Comparison of ENCODE assay signal across 16 cellular contexts in the genomic region with DNA sequence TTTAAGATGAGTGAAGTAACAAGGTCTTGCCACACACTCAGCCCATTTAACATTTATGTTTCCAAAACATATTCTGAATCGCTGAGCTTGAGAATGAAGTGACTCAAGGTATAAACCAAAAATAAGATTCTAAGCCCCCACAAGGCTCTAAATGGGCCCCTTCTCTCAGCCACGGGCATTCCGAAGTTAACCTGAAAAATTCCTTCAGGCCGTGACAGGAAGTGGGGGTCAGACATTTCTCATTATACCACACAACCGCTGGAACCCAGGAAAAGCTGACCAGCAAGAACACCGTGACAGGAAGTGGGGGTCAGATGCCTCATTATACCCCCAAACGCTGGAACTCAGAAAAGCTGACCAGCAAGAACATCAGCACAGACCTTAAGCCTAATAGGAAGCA.
DNase-seq lines count a peak whose midpoint lies in the region; ATAC-seq and TF ChIP-seq lines count a peak whose summit lies in the region.
"Had no signal": no experiment of that assay in that cellular context is flagged by ENCODE, and none has a peak within 500 bp of the region (broad histone marks: within the 10 kb centered on the region; RNA-seq: fewer than 3 reads in every experiment).

No MANE protein-coding gene starts in this region.

- CTCF ChIA-PET in MCF 10A (lab: Yijun Ruan, JAX), result interaction anchor here (0.6 to 1.5 kb wide), 2 partner anchors 21 to 196 kb away, joined by 3 read pairs; no protein-coding TSS in a partner anchor

- H3K36me3 ChIP-seq in heart right ventricle, result no peaks in the 10 kb centered on the region

- H3K27me3 Mint-ChIP-seq in MCF 10A (ENCODE audit: insufficient read depth, unreplicated experiment), result no peaks in the 10 kb centered on the region

- no TSS peak for BruUV-seq in MCF 10A (replicated peaks; lab: Mats Ljungman, UMichigan)

- H3K27ac Mint-ChIP-seq in MCF 10A (ENCODE audit: low read depth, unreplicated experiment), result no peak overlapping the region
- H3K27ac Mint-ChIP-seq: CD8-positive, alpha-beta T cell; IgD-negative memory B cell had no signal

- H3K27me3 ChIP-seq in heart right ventricle, result peaks cover 0 to 4% (median 0%) of the 10 kb centered on the region in 7 donors

- H3K4me1 Mint-ChIP-seq in MCF 10A (ENCODE audit: insufficient read depth, unreplicated experiment), result no peaks in the 10 kb centered on the region
- H3K4me1 Mint-ChIP-seq: IgD-negative memory B cell had no signal

- no peak for ATAC-seq in heart right ventricle
- ATAC-seq in GM18517 (IDR thresholded peaks at IDR 0.05; ENCODE audit: unreplicated experiment), result no peak
- ATAC-seq: A549; CD8-positive, alpha-beta T cell had no signal

- DNase-seq in cardiac septum (ENCODE audit: low spot score) (peak; percentile 19), heart right ventricle (no peak), RPMI7951 (ENCODE audit: low read depth) (peak; percentile 53), islet precursor cell (peak; percentile 6), MCF 10A (ENCODE audit: unreplicated experiment) (no peak), putamen (ENCODE audit: low spot score) (no peak)
- DNase-seq: CD8-positive, alpha-beta T cell; COR-L47; DMS153; DMS79 treated with DMSO at 0.1 percent for 48 hours; EL; GDM1 had no signal

- WGBS in heart right ventricle, 2 donors, result 70 to 74% methylated on average over 7 of the region's 7 CpGs

- peaks cover 0 to 5% (median 0%) of the 10 kb centered on the region in 9 donors for H3K4me1 ChIP-seq in heart right ventricle
- H3K4me1 ChIP-seq: A549 had no signal

- POLR2A ChIA-PET in MCF 10A (lab: Yijun Ruan, JAX), result no interaction called here

- TF ChIP-seq CTCF in heart right ventricle (IDR thresholded peaks at IDR 0.05) (no peak), MCF 10A (IDR thresholded peaks at IDR 0.05; ENCODE audit: unreplicated experiment) (no peak)

- peaks cover 0 to 25% (median 0%) of the 10 kb centered on the region in 11 donors for H3K9me3 ChIP-seq in heart right ventricle
- H3K9me3 ChIP-seq: A549 had no signal

- H3K36me3 Mint-ChIP-seq in MCF 10A (ENCODE audit: insufficient read depth, unreplicated experiment), result peaks cover 5% of the 10 kb centered on the region

- no peak overlapping the region for H3K4me3 Mint-ChIP-seq in MCF 10A (ENCODE audit: unreplicated experiment)
- H3K4me3 Mint-ChIP-seq: CD14-positive monocyte; CD8-positive, alpha-beta T cell had no signal

- no peak overlapping the region for H3K4me3 ChIP-seq in heart right ventricle
- H3K4me3 ChIP-seq: A549 had no signal

- intact Hi-C loops in cardiac septum (cut with DNase I) (no loop called here), heart right ventricle (cut with DNase I) (no loop called here), MCF 10A (cut with micrococcal nuclease) (no loop called here)

- H3K27ac ChIP-seq in heart right ventricle, result no peak overlapping the region
- H3K27ac ChIP-seq: A549 had no signal

- peaks cover 15% of the 10 kb centered on the region for H3K9me3 Mint-ChIP-seq in MCF 10A (ENCODE audit: unreplicated experiment)

Comparison
In these comparisons a context has a peak if more than half of its experiments do, and no peak if none do; other contexts are left out.
1. DNase-seq: peak in cardiac septum (single experiment), RPMI7951 (single experiment) and islet precursor cell (single experiment); none in heart right ventricle (0 of 2), MCF 10A (single experiment) and putamen (single experiment).